In genomic region chr12:4866288-4866687, GRCh38 we compare ENCODE assay signal across 22 cellular contexts. TPM values are rescaled to one million over a fixed set of nuclear protein-coding genes. Genes with fewer than 3 reads are reported as not detected.
"Had no signal": no experiment of that assay in that cellular context is flagged by ENCODE, and none has a peak within 500 bp of the region (broad histone marks: within the 10 kb centered on the region; RNA-seq: fewer than 3 reads in every experiment).

No MANE protein-coding gene starts in this region.

- H3K4me1 ChIP-seq: esophagus squamous epithelium, heart left ventricle, lower lobe of right lung, thyroid gland, upper lobe of right lung had no signal

- DNase-seq: activated CD4-positive, alpha-beta memory T cell treated with anti-CD3 and anti-CD28 coated beads, Interleukin-2, amount 10 ng/mL, durations not matched to agents 7 days and 5 days; activated CD4-positive, alpha-beta T cell treated with anti-CD3 and anti-CD28 coated beads, Interleukin-2, amount 10 ng/mL, durations not matched to agents 24 days and 14 days; activated gamma-delta T cell; activated naive CD4-positive, alpha-beta T cell treated with anti-CD3 and anti-CD28 coated beads, Interleukin-2, amount 50 U/mL, for 16 hours; activated naive CD8-positive, alpha-beta T cell treated with anti-CD3 and anti-CD28 coated beads, Interleukin-2, amount 50 U/mL, for 24 hours; activated T-cell treated with anti-CD3 and anti-CD28 coated beads for 4 hours; cerebellar nuclear complex; esophagus squamous epithelium; heart left ventricle; islet precursor cell; left cardiac atrium; lower lobe of right lung; naive thymus-derived CD4-positive, alpha-beta T cell; occipital lobe; stimulated activated CD4-positive, alpha-beta T cell treated with anti-CD3 and anti-CD28 coated beads, Interleukin-4, amount 100 ng/mL, for 24 hours; stimulated activated naive CD4-positive, alpha-beta T cell treated with Interleukin-2 at 50 U/mL for 16 hours; substantia nigra; thyroid gland; upper lobe of right lung had no signal

- H3K9me3 ChIP-seq: esophagus squamous epithelium, heart left ventricle, lower lobe of right lung, thyroid gland, upper lobe of right lung had no signal

- H3K27ac ChIP-seq: coronary artery, esophagus squamous epithelium, lower lobe of right lung, thyroid gland, upper lobe of right lung had no signal

- H3K36me3 ChIP-seq: esophagus squamous epithelium, heart left ventricle, lower lobe of right lung, thyroid gland, upper lobe of right lung had no signal

- H3K27me3 ChIP-seq: thyroid gland had no signal

- ATAC-seq: activated naive CD8-positive, alpha-beta T cell treated with anti-CD3 and anti-CD28 coated beads, Interleukin-2, amount 50 U/mL, for 24 hours; heart left ventricle; left cardiac atrium; lower lobe of right lung; naive thymus-derived CD4-positive, alpha-beta T cell; upper lobe of right lung had no signal

- H3K4me3 ChIP-seq: coronary artery, esophagus squamous epithelium, heart left ventricle, lower lobe of right lung, thyroid gland, upper lobe of right lung had no signal

RNA-seq across cellular contexts. Expression of gene KCNA1, which starts 43.4 kb away (rescaled TPM):
- total RNA-seq: activated CD4-positive, alpha-beta memory T cell treated with anti-CD3 and anti-CD28 coated beads, Interleukin-2, amount 10 ng/mL, durations not matched to agents 7 days and 5 days; activated CD4-positive, alpha-beta T cell treated with anti-CD3 and anti-CD28 coated beads, Interleukin-2, amount 10 ng/mL, durations not matched to agents 24 days and 14 days; esophagus squamous epithelium; left cardiac atrium; lower lobe of right lung; naive thymus-derived CD4-positive, alpha-beta T cell; progenitor cell of endocrine pancreas; T-helper 2 cell treated with Interferon-gamma antibody and Interleukin-4, amounts not matched to agents 100 ng/mL and 5 ng/mL, for 36 hours; upper lobe of right lung had no signal
- polyA plus RNA-seq: heart left ventricle; naive thymus-derived CD4-positive, alpha-beta T cell had no signal
